Comparison of ENCODE assay signal across 34 cellular contexts in the genomic region with DNA sequence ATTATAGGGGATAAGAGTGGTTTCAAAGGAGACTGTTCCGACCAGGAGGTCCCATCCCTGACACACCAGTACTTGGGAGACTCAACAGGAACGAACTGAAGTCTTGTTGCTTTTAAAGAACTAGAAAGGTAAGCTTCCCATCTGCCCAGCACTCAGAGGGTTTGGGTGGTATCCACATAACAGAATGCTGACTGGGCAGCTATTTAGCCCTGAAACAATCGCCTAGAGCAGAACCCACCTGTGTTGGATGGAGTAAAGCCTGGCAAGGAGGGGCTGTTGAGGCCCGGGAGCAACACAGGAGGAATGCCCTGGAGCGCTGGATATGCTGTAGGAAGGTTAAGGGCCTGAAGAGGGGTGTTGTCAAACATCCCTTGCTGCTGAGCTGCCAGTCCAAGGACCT.
"Had no signal": no experiment of that assay in that cellular context is flagged by ENCODE, and none has a peak within 500 bp of the region (broad histone marks: within the 10 kb centered on the region; RNA-seq: fewer than 3 reads in every experiment).

No MANE protein-coding gene starts in this region.

- H3K9me3 ChIP-seq: MG63 had no signal

- DNase-seq: Karpas-422, Kasumi-1, MG63, MM.1S, MV-4-11, NCI-H1048, NCI-H1092, NCI-H1092 treated with DMSO at 0.1 percent for 48 hours, NCI-H1105, NCI-H1105 treated with DMSO at 0.1 percent for 48 hours, NCI-H1417, NCI-H1417 treated with DMSO at 0.1 percent for 48 hours, NCI-H1436, NCI-H1436 treated with DMSO at 0.1 percent for 48 hours, NCI-H146, NCI-H1694, NCI-H1694 treated with DMSO at 0.1 percent for 48 hours, NCI-H187, NCI-H187 treated with DMSO at 0.1 percent for 48 hours, NCI-H1930, NCI-H2029, NCI-H2081, NCI-H2081 treated with DMSO at 0.1 percent for 48 hours, NCI-H2107, NCI-H2171, NCI-H2171 treated with DMSO at 0.1 percent for 48 hours, NCI-H2227 treated with DMSO at 0.1 percent for 48 hours, NCI-H226, NCI-H345, NCI-H446, NCI-H446 treated with DMSO at 0.1 percent for 48 hours, NCI-H510A, NCI-H510A treated with DMSO at 0.1 percent for 48 hours had no signal

- H3K27ac ChIP-seq: KMS-11 had no signal

- H3K4me3 ChIP-seq: MG63 had no signal

- H3K9ac ChIP-seq: KMS-11 had no signal

- H3K36me3 ChIP-seq: MG63 had no signal

- H3K4me2 ChIP-seq: KMS-11 had no signal

- H3K27me3 ChIP-seq: MG63 had no signal
